Comparison of ENCODE assay signal across 17 cellular contexts in genomic region chr2:141611143-141611571, GRCh38.
A peak's percentile ranks its signal among the peaks of the same experiment; 100 is the strongest.
DNase-seq lines count a peak whose midpoint lies in the region; ATAC-seq and TF ChIP-seq lines count a peak whose summit lies in the region.
"Had no signal": no experiment of that assay in that cellular context is flagged by ENCODE, and none has a peak within 500 bp of the region (broad histone marks: within the 10 kb centered on the region; RNA-seq: fewer than 3 reads in every experiment).

No MANE protein-coding gene starts in this region.

- peak overlapping the region; percentile 5 to 63 (median 35) for H3K4me3 Mint-ChIP-seq in nephron
- H3K4me3 Mint-ChIP-seq: stimulated activated naive B cell treated with anti-CD40 and anti-IgM and Interleukin-4, amounts not matched to agents 10 μg/mL and 1 μg/mL and 100 μg/mL, for 72 hours had no signal

- H3K27ac Mint-ChIP-seq in nephron, result peak overlapping the region; percentile 28 to 49 (median 41)
- H3K27ac Mint-ChIP-seq: stimulated activated naive B cell treated with anti-CD40 and anti-IgM and Interleukin-4, amounts not matched to agents 10 μg/mL and 1 μg/mL and 100 μg/mL, for 72 hours had no signal

- H3K27me3 Mint-ChIP-seq in nephron (ENCODE audit: low read depth), result no peaks in the 10 kb centered on the region
- H3K27me3 Mint-ChIP-seq: stimulated activated naive B cell treated with anti-CD40 and anti-IgM and Interleukin-4, amounts not matched to agents 10 μg/mL and 1 μg/mL and 100 μg/mL, for 72 hours had no signal

- ATAC-seq in GM21619 (IDR thresholded peaks at IDR 0.05; ENCODE audit: unreplicated experiment), result no peak
- ATAC-seq in HG03045 (IDR thresholded peaks at IDR 0.05; ENCODE audit: unreplicated experiment), result no peak
- ATAC-seq: esophagus mucosa, sciatic nerve had no signal

- no peaks in the 10 kb centered on the region for H3K36me3 Mint-ChIP-seq in nephron (ENCODE audit: low read depth)
- H3K36me3 Mint-ChIP-seq: stimulated activated naive B cell treated with anti-CD40 and anti-IgM and Interleukin-4, amounts not matched to agents 10 μg/mL and 1 μg/mL and 100 μg/mL, for 72 hours had no signal

- peaks cover 19% of the 10 kb centered on the region for H3K4me1 Mint-ChIP-seq in nephron
- H3K4me1 Mint-ChIP-seq: stimulated activated naive B cell treated with anti-CD40 and anti-IgM and Interleukin-4, amounts not matched to agents 10 μg/mL and 1 μg/mL and 100 μg/mL, for 72 hours had no signal

- no peak for TF ChIP-seq CTCF in nephron (IDR thresholded peaks at IDR 0.05; ENCODE audit: unreplicated experiment in 3 of 3)

- peak overlapping the region; percentile 23 for H3K27ac ChIP-seq in epithelial cell of prostate
- H3K27ac ChIP-seq: SJSA1, uterus had no signal

- DNase-seq in H4 (ENCODE audit: low spot score) (peak; percentile 7), NCI-H69 (lab: John Stamatoyannopoulos, UW) (peak; percentile 55), epithelial cell of prostate (ENCODE audit: low read depth, low spot score) (no peak), LoVo (ENCODE audit: low spot score) (no peak), pons (ENCODE audit: low spot score) (no peak)
- DNase-seq: activated naive CD4-positive, alpha-beta T cell treated with anti-CD3 and anti-CD28 coated beads, Interleukin-2, amount 50 U/mL, for 16 hours; Kasumi-1; NCI-H1930; stimulated activated CD4-positive, alpha-beta T cell treated with anti-CD3 and anti-CD28 coated beads, Interleukin-4, amount 100 ng/mL, for 4 hours; stimulated activated naive B cell treated with anti-CD40 and anti-IgM and Interleukin-4, amounts not matched to agents 10 μg/mL and 1 μg/mL and 100 μg/mL, for 72 hours; uterus had no signal

- H3K9me3 Mint-ChIP-seq in nephron, result peaks cover 4% of the 10 kb centered on the region
- H3K9me3 Mint-ChIP-seq: stimulated activated naive B cell treated with anti-CD40 and anti-IgM and Interleukin-4, amounts not matched to agents 10 μg/mL and 1 μg/mL and 100 μg/mL, for 72 hours had no signal

Comparison
In these comparisons a context has a peak if more than half of its experiments do, and no peak if none do; other contexts are left out.
1. DNase-seq: peak in H4 (single experiment) and NCI-H69 (single experiment); none in epithelial cell of prostate (single experiment), LoVo (single experiment) and pons (single experiment).